Comparison of ENCODE assay signal across 30 cellular contexts in the genomic region with DNA sequence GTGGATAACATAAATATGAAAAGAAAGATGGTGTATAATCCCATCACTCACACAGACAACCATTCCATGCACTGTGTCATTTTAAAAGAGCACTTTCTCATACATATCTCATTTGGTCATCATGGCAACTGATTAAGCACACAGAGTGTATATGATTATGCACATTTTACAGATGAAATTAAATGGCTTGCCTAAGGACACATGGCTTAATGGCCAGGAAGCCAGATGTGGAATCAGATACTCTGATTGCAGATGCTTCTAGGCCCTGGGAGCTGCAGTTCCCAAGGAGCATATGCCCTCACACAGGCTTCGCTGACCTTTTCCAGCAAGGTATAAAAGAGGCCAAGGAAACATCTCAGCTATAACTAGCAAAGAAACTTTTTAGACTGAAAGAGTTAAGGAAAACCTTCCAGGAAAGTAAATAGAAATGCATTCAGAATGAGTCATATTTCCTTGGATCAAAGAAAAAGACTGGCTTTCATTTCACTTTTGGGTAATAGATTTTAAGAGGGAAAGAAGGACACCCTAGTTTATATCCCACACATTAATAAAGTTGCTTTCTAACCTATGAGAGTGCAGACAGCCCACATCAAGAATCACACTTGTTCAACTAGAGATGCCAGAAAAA. TPM values are rescaled to one million over a fixed set of nuclear protein-coding genes. Genes with fewer than 3 reads are reported as not detected.
A peak's percentile ranks its signal among the peaks of the same experiment; 100 is the strongest.
DNase-seq lines count a peak whose midpoint lies in the region; ATAC-seq and TF ChIP-seq lines count a peak whose summit lies in the region.
"Had no signal": no experiment of that assay in that cellular context is flagged by ENCODE, and none has a peak within 500 bp of the region (broad histone marks: within the 10 kb centered on the region; RNA-seq: fewer than 3 reads in every experiment).

No MANE protein-coding gene starts in this region.

- DNase-seq in COLO829 (ENCODE audit: low spot score) = peak; percentile 63
- peak; percentile 20 for DNase-seq in IMR-90
- DNase-seq in brain microvascular endothelial cell = peak; percentile 1
- DNase-seq in left kidney (ENCODE audit: low read depth, low spot score) = peak; percentile 23
- DNase-seq in cerebellar cortex (ENCODE audit: low spot score) = no peak
- DNase-seq in thyroid gland = no peak
- no peak for DNase-seq in activated CD8-positive, alpha-beta T cell treated with anti-CD3 and anti-CD28 coated beads for 36 hours
- DNase-seq: activated CD4-positive, alpha-beta T cell treated with anti-CD3 and anti-CD28 coated beads for 1 hour; activated CD8-positive, alpha-beta memory T cell treated with anti-CD3 and anti-CD28 coated beads for 24 hours; activated gamma-delta T cell; activated naive CD8-positive, alpha-beta T cell treated with anti-CD3 and anti-CD28 coated beads, Interleukin-2, amount 50 U/mL, for 24 hours; activated T-cell treated with anti-CD3 and anti-CD28 coated beads, Interleukin-2, amount 50 U/mL, for 1 hour; DND-41; H9; heart left ventricle; left lung; midbrain; MM.1S; NCI-H1436; NCI-H446; ovary; right cardiac atrium; stimulated activated CD4-positive, alpha-beta T cell treated with anti-CD3 and anti-CD28 coated beads, Interleukin-4, amount 100 ng/mL, for 1 hour; uterus had no signal

- no peak overlapping the region for H3K56ac ChIP-seq in IMR-90 (ENCODE audit: extremely low read depth, insufficient read depth, low read length)

- ATAC-seq in IMR-90 (ENCODE audit: low read depth) (no peak), GM21737 (IDR thresholded peaks at IDR 0.05; ENCODE audit: unreplicated experiment) (no peak)
- no peak for ATAC-seq in activated CD8-positive, alpha-beta T cell treated with anti-CD3 and anti-CD28 coated beads for 36 hours
- ATAC-seq: activated naive CD8-positive, alpha-beta T cell treated with anti-CD3 and anti-CD28 coated beads, Interleukin-2, amount 50 U/mL, for 24 hours; heart left ventricle; left lung; natural killer cell treated with Interleukin-12 subunit alpha and Interleukin-12 subunit beta and Interleukin-15 and Interleukin-18, amount 100 ng/mL, for 72 hours; right cardiac atrium; stimulated activated memory B cell treated with anti-CD40 and anti-IgM and Interleukin-4, amounts not matched to agents 10 μg/mL and 1 μg/mL and 100 μg/mL, for 72 hours had no signal

- H3K4me1 ChIP-seq in IMR-90 (ENCODE audit: control insufficient read depth, insufficient read depth, low read length) (peaks cover 2% of the 10 kb centered on the region; the same call in 1 of the 2 replicates), thyroid gland (no peaks in the 10 kb centered on the region)
- H3K4me1 ChIP-seq: left lung, suprapubic skin, uterus had no signal

- no peak overlapping the region for H3K4me3 ChIP-seq in IMR-90 (ENCODE audit: insufficient read depth, low read depth, low read length)
- H3K4me3 ChIP-seq in brain microvascular endothelial cell (ENCODE audit: low read depth, low read length) = no peak overlapping the region
- H3K4me3 ChIP-seq in thyroid gland (replicated peaks in 1 of 3) = no peak overlapping the region
- H3K4me3 ChIP-seq: BLaER1 treated with 17β-estradiol and CSF1 and Interleukin-3, amounts not matched to agents 10 nM and 100 nM; cardiac muscle cell; heart left ventricle; left lung; ovary; suprapubic skin; uterus had no signal

- H3K4ac ChIP-seq in IMR-90 (ENCODE audit: low read depth, low read length) = no peak overlapping the region

- H2BK20ac ChIP-seq in IMR-90 (ENCODE audit: low read depth, low read length) = no peak overlapping the region

- H3K9ac ChIP-seq in IMR-90 (ENCODE audit: low read depth, low read length) = no peak overlapping the region
- H3K9ac ChIP-seq: BLaER1 treated with 17β-estradiol and CSF1 and Interleukin-3, amounts not matched to agents 10 nM and 100 nM had no signal

- H2BK5ac ChIP-seq in IMR-90 (ENCODE audit: low read depth, low read length, poor library complexity, severe bottlenecking) = no peak overlapping the region

- no peak overlapping the region for H2BK120ac ChIP-seq in IMR-90 (ENCODE audit: low read depth, low read length)

- CTCF ChIA-PET in IMR-90 (lab: Yijun Ruan, JAX) = interaction anchor here (0.6 kb wide), 1 partner anchor 1384 kb away, joined by 7 read pairs; no protein-coding TSS in a partner anchor
- CTCF ChIA-PET in activated CD8-positive, alpha-beta T cell treated with anti-CD3 and anti-CD28 coated beads for 36 hours (lab: Charles Lee) = no interaction called here

- H3K27ac ChIP-seq in IMR-90 (ENCODE audit: insufficient read depth, low read length) (no peak overlapping the region), brain microvascular endothelial cell (no peak overlapping the region), thyroid gland (no peak overlapping the region)
- H3K27ac ChIP-seq: BLaER1 treated with 17β-estradiol and CSF1 and Interleukin-3, amounts not matched to agents 10 nM and 100 nM; cardiac muscle cell; heart left ventricle; left lung; ovary; suprapubic skin; uterus had no signal

- dilution Hi-C loops in IMR-90 (cut with HindIII; ENCODE audit: low sequenced_read_pairs, unreplicated experiment) = no loop called here

- no TSS peak for BruUV-seq in IMR-90 (replicated peaks; lab: Mats Ljungman, UMichigan)

- H4K8ac ChIP-seq in IMR-90 (ENCODE audit: low read depth in 2 of 2, low read length in 2 of 2) = no peak overlapping the region

- no peaks in the 10 kb centered on the region for H3K79me1 ChIP-seq in IMR-90 (ENCODE audit: low read depth in 1 of 2, low read length in 2 of 2)

- H3K36me3 Mint-ChIP-seq in activated CD8-positive, alpha-beta T cell treated with anti-CD3 and anti-CD28 coated beads for 36 hours (ENCODE audit: low read depth) = no peaks in the 10 kb centered on the region
- H3K36me3 Mint-ChIP-seq: natural killer cell treated with Interleukin-12 subunit alpha and Interleukin-12 subunit beta and Interleukin-15 and Interleukin-18, amount 100 ng/mL, for 72 hours; stimulated activated memory B cell treated with anti-CD40 and anti-IgM and Interleukin-4, amounts not matched to agents 10 μg/mL and 1 μg/mL and 100 μg/mL, for 72 hours had no signal

- no peak overlapping the region for H4K91ac ChIP-seq in IMR-90 (ENCODE audit: insufficient read depth, low read depth, low read length)

- H3K23ac ChIP-seq in IMR-90 (ENCODE audit: low read depth, low read length) = no peak overlapping the region

- no peak overlapping the region for H3K4me2 ChIP-seq in IMR-90 (ENCODE audit: low read depth, low read length)
- H3K4me2 ChIP-seq: BLaER1 treated with 17β-estradiol and CSF1 and Interleukin-3, amounts not matched to agents 10 nM and 100 nM had no signal

- H4K20me1 ChIP-seq in IMR-90 (ENCODE audit: insufficient read depth, low read length) = no peaks in the 10 kb centered on the region
- H4K20me1 ChIP-seq: BLaER1 treated with 17β-estradiol and CSF1 and Interleukin-3, amounts not matched to agents 10 nM and 100 nM had no signal

- H2AK5ac ChIP-seq in IMR-90 (ENCODE audit: low read depth, low read length) = no peak overlapping the region

- H3K27me3 Mint-ChIP-seq in activated CD8-positive, alpha-beta T cell treated with anti-CD3 and anti-CD28 coated beads for 36 hours = peaks cover 3% of the 10 kb centered on the region

- H3K36me3 ChIP-seq in IMR-90 (ENCODE audit: control insufficient read depth, insufficient read depth, low read length) (no peaks in the 10 kb centered on the region), brain microvascular endothelial cell (replicated peaks) (no peaks in the 10 kb centered on the region), thyroid gland (no peaks in the 10 kb centered on the region)
- H3K36me3 ChIP-seq: BLaER1 treated with 17β-estradiol and CSF1 and Interleukin-3, amounts not matched to agents 10 nM and 100 nM; cardiac muscle cell; heart left ventricle; left lung; ovary; suprapubic skin; uterus had no signal

- TF ChIP-seq POLR2A in IMR-90 (IDR thresholded peaks at IDR 0.05; ENCODE audit: low read depth, low read length) (no peak), thyroid gland (IDR thresholded peaks at IDR 0.05) (no peak)

- no peak overlapping the region for H2AK9ac ChIP-seq in IMR-90 (replicated peaks; ENCODE audit: low read depth, low read length, poor library complexity)

- no peak for TF ChIP-seq RAD21 in IMR-90 (IDR thresholded peaks at IDR 0.05; ENCODE audit: low read length)

- H3K27me3 ChIP-seq in IMR-90 (ENCODE audit: control insufficient read depth, insufficient read depth, low read length) = peaks cover 8% of the 10 kb centered on the region
- H3K27me3 ChIP-seq in brain microvascular endothelial cell (replicated peaks) = no peaks in the 10 kb centered on the region
- no peaks in the 10 kb centered on the region for H3K27me3 ChIP-seq in thyroid gland
- H3K27me3 ChIP-seq: BLaER1 treated with 17β-estradiol and CSF1 and Interleukin-3, amounts not matched to agents 10 nM and 100 nM; cardiac muscle cell; left lung; ovary; uterus had no signal

- in situ Hi-C loops in IMR-90 (cut with MboI; ENCODE audit: low sequenced_read_pairs) = no loop called here
- in situ Hi-C loops in brain microvascular endothelial cell (cut with HindIII; ENCODE audit: low pct_ligation_motif_present, low sequenced_read_pairs) = no loop called here

- no peak overlapping the region for H2BK15ac ChIP-seq in IMR-90 (ENCODE audit: low read depth, low read length)

- no peaks in the 10 kb centered on the region for H3K4me1 Mint-ChIP-seq in activated CD8-positive, alpha-beta T cell treated with anti-CD3 and anti-CD28 coated beads for 36 hours (ENCODE audit: low read depth)
- H3K4me1 Mint-ChIP-seq: activated naive CD8-positive, alpha-beta T cell treated with anti-CD3 and anti-CD28 coated beads, Interleukin-2, amount 50 U/mL, for 24 hours; H9; stimulated activated memory B cell treated with anti-CD40 and anti-IgM and Interleukin-4, amounts not matched to agents 10 μg/mL and 1 μg/mL and 100 μg/mL, for 72 hours had no signal

- no peak overlapping the region for H3K27ac Mint-ChIP-seq in activated CD8-positive, alpha-beta T cell treated with anti-CD3 and anti-CD28 coated beads for 36 hours
- H3K27ac Mint-ChIP-seq: activated naive CD8-positive, alpha-beta T cell treated with anti-CD3 and anti-CD28 coated beads, Interleukin-2, amount 50 U/mL, for 24 hours; H9; natural killer cell treated with Interleukin-12 subunit alpha and Interleukin-12 subunit beta and Interleukin-15 and Interleukin-18, amount 100 ng/mL, for 72 hours; stimulated activated memory B cell treated with anti-CD40 and anti-IgM and Interleukin-4, amounts not matched to agents 10 μg/mL and 1 μg/mL and 100 μg/mL, for 72 hours had no signal

- peaks cover 2% of the 10 kb centered on the region; the same call in 1 of the 2 replicates for H3K9me1 ChIP-seq in IMR-90 (ENCODE audit: insufficient read depth, low read length)

- TF ChIP-seq CTCF in IMR-90 (conservative IDR thresholded peaks at IDR 0.05; ENCODE audit: low read depth, low read length) (no peak), brain microvascular endothelial cell (IDR thresholded peaks at IDR 0.05; ENCODE audit: low read depth, low read length, missing control alignments) (no peak), thyroid gland (IDR thresholded peaks at IDR 0.05) (no peak)
- no peak for TF ChIP-seq CTCF in activated CD8-positive, alpha-beta T cell treated with anti-CD3 and anti-CD28 coated beads for 36 hours (IDR thresholded peaks at IDR 0.05)

- H4K5ac ChIP-seq in IMR-90 (ENCODE audit: low read depth, low read length) = no peak overlapping the region

- no peak overlapping the region for H3K14ac ChIP-seq in IMR-90 (replicated peaks; ENCODE audit: low read depth, low read length)

- H3K18ac ChIP-seq in IMR-90 (ENCODE audit: low read depth, low read length) = no peak overlapping the region

- POLR2A ChIA-PET in IMR-90 (lab: Charles Lee; ENCODE audit: unreplicated experiment) = no interaction called here
- POLR2A ChIA-PET in activated CD8-positive, alpha-beta T cell treated with anti-CD3 and anti-CD28 coated beads for 36 hours (lab: Charles Lee) = interaction anchor here (0.6 to 1.0 kb wide), 2 partner anchors 26 to 33 kb away, joined by 3 to 4 read pairs; no protein-coding TSS in a partner anchor

- no CpG with 5 or more reads among the region's 1 CpG for WGBS in IMR-90 (ENCODE audit: extremely low coverage in 2 of 2, insufficient read length in 1 of 2), 2 experiments
- WGBS in thyroid gland, 2 donors = 96 to 100% methylated on average over 1 of the region's 1 CpG

- peaks cover 5% of the 10 kb centered on the region; the same call in 1 of the 2 replicates for H3K9me3 ChIP-seq in IMR-90 (ENCODE audit: control insufficient read depth, insufficient read depth, low read length)
- no peaks in the 10 kb centered on the region for H3K9me3 ChIP-seq in thyroid gland
- H3K9me3 ChIP-seq: left lung, ovary, suprapubic skin, uterus had no signal

- no peaks in the 10 kb centered on the region for H3K9me3 Mint-ChIP-seq in activated CD8-positive, alpha-beta T cell treated with anti-CD3 and anti-CD28 coated beads for 36 hours
- H3K9me3 Mint-ChIP-seq: activated naive CD8-positive, alpha-beta T cell treated with anti-CD3 and anti-CD28 coated beads, Interleukin-2, amount 50 U/mL, for 24 hours; H9; natural killer cell treated with Interleukin-12 subunit alpha and Interleukin-12 subunit beta and Interleukin-15 and Interleukin-18, amount 100 ng/mL, for 72 hours had no signal

- no peak overlapping the region for H3K4me3 Mint-ChIP-seq in activated CD8-positive, alpha-beta T cell treated with anti-CD3 and anti-CD28 coated beads for 36 hours
- H3K4me3 Mint-ChIP-seq: activated naive CD8-positive, alpha-beta T cell treated with anti-CD3 and anti-CD28 coated beads, Interleukin-2, amount 50 U/mL, for 24 hours; H9; natural killer cell treated with Interleukin-12 subunit alpha and Interleukin-12 subunit beta and Interleukin-15 and Interleukin-18, amount 100 ng/mL, for 72 hours; stimulated activated memory B cell treated with anti-CD40 and anti-IgM and Interleukin-4, amounts not matched to agents 10 μg/mL and 1 μg/mL and 100 μg/mL, for 72 hours had no signal

- H2AFZ ChIP-seq in IMR-90 (replicated peaks; ENCODE audit: low read length, poor library complexity) = no peak overlapping the region

- intact Hi-C loops in IMR-90 (cut with micrococcal nuclease) (no loop called here), thyroid gland (cut with DNase I) (no loop called here)
- intact Hi-C loops in activated CD8-positive, alpha-beta T cell treated with anti-CD3 and anti-CD28 coated beads for 36 hours (cut with micrococcal nuclease) = no loop called here

RNA-seq across cellular contexts. Expression of a gene that starts 19.6 kb away (rescaled TPM):
- total RNA-seq in IMR-90 (2012; rRNA removed) (6.8 and 7.5 TPM in 2 replicates), thyroid gland (10 to 100 TPM in 3 of 4 donors, 1 to 10 TPM in 1; 8.0 to 27.0 (median 17.1) TPM)
- 8.1 and 8.5 TPM in 2 replicates for polyA plus RNA-seq in IMR-90 (2012; rRNA removed)
- 2.4 and 7.1 TPM in 2 replicates for polyA plus RNA-seq in IMR-90 (2012; cell fraction: cytosol; rRNA removed)
- polyA plus RNA-seq in IMR-90 (2012; cell fraction: nucleus; rRNA removed; ENCODE audit: low replicate concordance) = 2.6 and 3.9 TPM in 2 replicates
- 10 to 100 TPM; 11.1 to 14.2 TPM for total RNA-seq in activated CD8-positive, alpha-beta T cell treated with anti-CD3 and anti-CD28 coated beads for 36 hours

Comparison
In these comparisons a context has a peak if more than half of its experiments do, and no peak if none do; other contexts are left out.
1. DNase-seq: peak in COLO829 (single experiment), IMR-90 (single experiment), brain microvascular endothelial cell (single experiment) and left kidney (single experiment); none in cerebellar cortex (single experiment), thyroid gland (0 of 2) and activated CD8-positive, alpha-beta T cell treated with anti-CD3 and anti-CD28 coated beads for 36 hours (single experiment).